8 cellular contexts compared by ENCODE assay signal in genomic region chr1:14915356-14916054, GRCh38.
A peak's percentile ranks its signal among the peaks of the same experiment; 100 is the strongest.
DNase-seq lines count a peak whose midpoint lies in the region; ATAC-seq and TF ChIP-seq lines count a peak whose summit lies in the region.

No MANE protein-coding gene starts in this region.

- no peaks in the 10 kb centered on the region; the same call in 1 of the 2 replicates for H3K27me3 ChIP-seq in BLaER1
- no peaks in the 10 kb centered on the region for H3K27me3 ChIP-seq in PC-9 (ENCODE audit: insufficient read depth, low read depth)
- H3K27me3 ChIP-seq in hepatocyte = no peaks in the 10 kb centered on the region

- no TSS peak for BruUV-seq in PC-9 (replicated peaks; lab: Mats Ljungman, UMichigan)

- H3K27ac ChIP-seq in BLaER1 = no peak overlapping the region
- no peak overlapping the region for H3K27ac ChIP-seq in PC-9
- no peak overlapping the region for H3K27ac ChIP-seq in hepatocyte

- H4K20me1 ChIP-seq in BLaER1 (no peaks in the 10 kb centered on the region), PC-9 (ENCODE audit: insufficient read depth) (no peaks in the 10 kb centered on the region), hepatocyte (ENCODE audit: insufficient read depth, poor library complexity, severe bottlenecking) (no peaks in the 10 kb centered on the region)

- POLR2A ChIA-PET in PC-9 (lab: Charles Lee; ENCODE audit: unreplicated experiment) = no interaction called here

- intact Hi-C loops in PC-9 (cut with micrococcal nuclease; ENCODE audit: unreplicated experiment) = no loop called here

- H3K4me3 ChIP-seq in BLaER1 (no peak overlapping the region), PC-9 (no peak overlapping the region), hepatocyte (no peak overlapping the region)

- H3K79me2 ChIP-seq in PC-9 (ENCODE audit: low read depth) = no peaks in the 10 kb centered on the region
- H3K79me2 ChIP-seq in hepatocyte = no peaks in the 10 kb centered on the region

- H3K4me2 ChIP-seq in BLaER1 = 0 out of 2 replicates have a peak overlapping the region, but pooled peaks have one; percentile 75
- H3K4me2 ChIP-seq in PC-9 = no peak overlapping the region
- H3K4me2 ChIP-seq in hepatocyte = no peak overlapping the region

- CTCF ChIA-PET in PC-9 (lab: Charles Lee) = interaction anchor here (0.5 to 0.6 kb wide), 3 partner anchors 15 to 122 kb away, joined by 3 to 5 read pairs (median 3); no protein-coding TSS in a partner anchor

- H3K9ac ChIP-seq in BLaER1 = no peak overlapping the region

- peak; percentile 80 for TF ChIP-seq CTCF in PC-9 (conservative IDR thresholded peaks at IDR 0.05)
- TF ChIP-seq CTCF in hepatocyte (IDR thresholded peaks at IDR 0.05; ENCODE audit: poor library complexity) = peak; percentile 71

- no peaks in the 10 kb centered on the region for H3F3A ChIP-seq in PC-9 (ENCODE audit: insufficient read depth, low read depth)

- ATAC-seq in GM21381 (IDR thresholded peaks at IDR 0.05; ENCODE audit: unreplicated experiment) (peak; percentile 54), GM18861 (IDR thresholded peaks at IDR 0.05; ENCODE audit: unreplicated experiment) (no peak)

- H3K9me3 ChIP-seq in BLaER1 = no peaks in the 10 kb centered on the region
- H3K9me3 ChIP-seq in PC-9 (ENCODE audit: insufficient read depth, low read depth) = no peaks in the 10 kb centered on the region
- no peaks in the 10 kb centered on the region for H3K9me3 ChIP-seq in hepatocyte (ENCODE audit: low read depth)

- no peak overlapping the region for H2AFZ ChIP-seq in PC-9
- H2AFZ ChIP-seq in hepatocyte = no peak overlapping the region

- H3K9me2 ChIP-seq in PC-9 (ENCODE audit: insufficient read depth) (no peaks in the 10 kb centered on the region), hepatocyte (replicated peaks; ENCODE audit: insufficient read depth) (no peaks in the 10 kb centered on the region)

- H3K4me1 ChIP-seq in BLaER1 (peaks cover 63% of the 10 kb centered on the region), PC-9 (replicated peaks; ENCODE audit: insufficient read depth) (peaks cover 7% of the 10 kb centered on the region; the same call in 1 of the 2 replicates), hepatocyte (ENCODE audit: insufficient read depth) (peaks cover 10% of the 10 kb centered on the region)

- H3K36me3 ChIP-seq in BLaER1 = no peaks in the 10 kb centered on the region
- H3K36me3 ChIP-seq in PC-9 (ENCODE audit: low read depth) = no peaks in the 10 kb centered on the region
- H3K36me3 ChIP-seq in hepatocyte (replicated peaks; ENCODE audit: insufficient read depth, low read depth) = no peaks in the 10 kb centered on the region

- WGBS in hepatocyte (ENCODE audit: low lambda C conversion rate, missing lambda C conversion rate) = 57% methylated on average over 9 of the region's 9 CpGs

- DNase-seq in PC-9 = peak in 1 of 2 experiments; percentile 57
- peak; percentile 33 for DNase-seq in activated naive CD4-positive, alpha-beta T cell treated with anti-CD3 and anti-CD28 coated beads, Interleukin-2, amount 50 U/mL, for 16 hours
- peak; percentile 66 for DNase-seq in hepatocyte (ENCODE audit: low spot score)
- DNase-seq in stimulated activated CD4-positive, alpha-beta T cell treated with anti-CD3 and anti-CD28 coated beads, Interleukin-1b, Interleukin-23, amount 100 ng/mL, for 24 hours (ENCODE audit: low read depth in 4 of 4, low spot score in 1 of 4) = peak in 3 of 4 experiments; percentile 15 to 26 (median 21)
- DNase-seq in T1000 (lab: John Stamatoyannopoulos, UW) = no peak
